10 cellular contexts compared by ENCODE assay signal in genomic region chr4:42673084-42673429, GRCh38. TPM values are rescaled to one million over a fixed set of nuclear protein-coding genes. Genes with fewer than 3 reads are reported as not detected.
DNase-seq lines count a peak whose midpoint lies in the region; ATAC-seq, FAIRE-seq and TF ChIP-seq lines count a peak whose summit lies in the region.
"Had no signal": no experiment of that assay in that cellular context is flagged by ENCODE, and none has a peak within 500 bp of the region (broad histone marks: within the 10 kb centered on the region; RNA-seq: fewer than 3 reads in every experiment).

No MANE protein-coding gene starts in this region.

- POLR2A ChIA-PET in CD8-positive, alpha-beta T cell (lab: Charles Lee) = interaction anchor here (8.8 kb wide), 1 partner anchor 15 kb away, joined by 96 read pairs; the partner anchor contains the start of gene ATP8A1
- POLR2A ChIA-PET in Caco-2 (lab: Charles Lee) = no interaction called here

- no peaks in the 10 kb centered on the region for H3K27me3 ChIP-seq in CD8-positive, alpha-beta T cell (ENCODE audit: insufficient read depth, low read length)
- H3K27me3 ChIP-seq in astrocyte (ENCODE audit: insufficient read depth, low read length) = no peaks in the 10 kb centered on the region
- H3K27me3 ChIP-seq in lung (ENCODE audit: control insufficient read depth, insufficient read depth) = no peaks in the 10 kb centered on the region
- H3K27me3 ChIP-seq in Caco-2 (replicated peaks; ENCODE audit: control insufficient read depth, insufficient read depth, low read length) = no peaks in the 10 kb centered on the region

- DNase-seq in CD8-positive, alpha-beta T cell = peak in 4 of 7 experiments; percentile 26 to 54 (median 38)
- peak; percentile 18 for DNase-seq in HT1080 (ENCODE audit: low read depth)
- peak; percentile 16 for DNase-seq in astrocyte (ENCODE audit: low read depth)
- peak; percentile 79 for DNase-seq in lung (ENCODE audit: low spot score)
- DNase-seq in Caco-2 = no peak
- no peak for DNase-seq in superior temporal gyrus (ENCODE audit: extremely low spot score)
- DNase-seq: cortex of kidney had no signal

- H4K20me1 ChIP-seq in astrocyte (ENCODE audit: insufficient read depth, low read length) = no peaks in the 10 kb centered on the region

- no peak overlapping the region for H3K9ac ChIP-seq in astrocyte (ENCODE audit: low read length)

- H3K4me2 ChIP-seq in astrocyte (ENCODE audit: low read length) = no peak overlapping the region

- CTCF ChIA-PET in CD8-positive, alpha-beta T cell (lab: Charles Lee) = interaction anchor here (1.2 to 2.2 kb wide), 3 partner anchors 16 to 104 kb away, joined by 3 to 13 read pairs (median 7); partner anchors contain the start of gene ATP8A1
- CTCF ChIA-PET in Caco-2 (lab: Charles Lee) = interaction anchor here (0.5 kb wide), 1 partner anchor 164 kb away, joined by 3 read pairs; no protein-coding TSS in a partner anchor

- H3K9me3 ChIP-seq in CD8-positive, alpha-beta T cell (ENCODE audit: low read length) = no peaks in the 10 kb centered on the region
- H3K9me3 ChIP-seq in astrocyte (ENCODE audit: insufficient read depth, low read depth, low read length) (no peaks in the 10 kb centered on the region), lung (ENCODE audit: control insufficient read depth in 2 of 2, insufficient read depth in 1 of 2, low read length in 1 of 2) (no peaks in the 10 kb centered on the region), Caco-2 (no peaks in the 10 kb centered on the region)

- intact Hi-C loops in CD8-positive, alpha-beta T cell (cut with DNase I, micrococcal nuclease) = loop anchor here in 1 of 2 experiments (5.0 kb wide), 1 partner anchor 46 kb away; no protein-coding TSS in a partner anchor
- intact Hi-C loops in Caco-2 (cut with micrococcal nuclease; ENCODE audit: unreplicated experiment) = loop anchor here (5.0 kb wide), 1 partner anchor 101 kb away; no protein-coding TSS in a partner anchor

- H3K27ac Mint-ChIP-seq in CD8-positive, alpha-beta T cell = peak overlapping the region; percentile 95
- H3K27ac Mint-ChIP-seq in astrocyte (ENCODE audit: unreplicated experiment) = no peak overlapping the region
- H3K27ac Mint-ChIP-seq in Caco-2 (ENCODE audit: unreplicated experiment) = no peak overlapping the region

- ATAC-seq in CD8-positive, alpha-beta T cell = peak; percentile 45
- ATAC-seq in lung (ENCODE audit: insufficient read depth, low FRiP score) (peak; percentile 92), HG02973 (IDR thresholded peaks at IDR 0.05; ENCODE audit: unreplicated experiment) (no peak), HG02798 (IDR thresholded peaks at IDR 0.05; ENCODE audit: poor library complexity, unreplicated experiment) (no peak)
- ATAC-seq: K562 had no signal

- no peaks in the 10 kb centered on the region for H3K36me3 ChIP-seq in CD8-positive, alpha-beta T cell (ENCODE audit: insufficient read depth, low read length)
- H3K36me3 ChIP-seq in astrocyte (ENCODE audit: insufficient read depth, low read length) (no peaks in the 10 kb centered on the region), lung (ENCODE audit: control insufficient read depth in 2 of 2, insufficient read depth in 2 of 2, low read length in 2 of 2) (no peaks in the 10 kb centered on the region), Caco-2 (ENCODE audit: control insufficient read depth, insufficient read depth, low read length) (no peaks in the 10 kb centered on the region)

- no peaks in the 10 kb centered on the region for H3K79me2 ChIP-seq in astrocyte (ENCODE audit: insufficient read depth, low read length)

- no peaks in the 10 kb centered on the region for H3K9me3 Mint-ChIP-seq in CD8-positive, alpha-beta T cell
- no peaks in the 10 kb centered on the region for H3K9me3 Mint-ChIP-seq in astrocyte (ENCODE audit: unreplicated experiment)
- H3K9me3 Mint-ChIP-seq in Caco-2 (ENCODE audit: unreplicated experiment) = no peaks in the 10 kb centered on the region

- no peaks in the 10 kb centered on the region for H3K36me3 Mint-ChIP-seq in CD8-positive, alpha-beta T cell
- H3K36me3 Mint-ChIP-seq in astrocyte (ENCODE audit: low read depth, unreplicated experiment) = no peaks in the 10 kb centered on the region
- no peaks in the 10 kb centered on the region for H3K36me3 Mint-ChIP-seq in Caco-2 (ENCODE audit: insufficient read depth, unreplicated experiment)

- no peak for TF ChIP-seq CTCF in CD8-positive, alpha-beta T cell (IDR thresholded peaks at IDR 0.05)
- no peak for TF ChIP-seq CTCF in astrocyte (IDR thresholded peaks at IDR 0.05; ENCODE audit: insufficient read depth, low read depth, low read length)
- TF ChIP-seq CTCF in lung (IDR thresholded peaks at IDR 0.05; ENCODE audit: control extremely low read depth, extremely low read depth) = no peak
- TF ChIP-seq CTCF in Caco-2 (IDR thresholded peaks at IDR 0.05; ENCODE audit: insufficient read depth in 1 of 2, low read depth in 1 of 2, low read length in 1 of 2, severe bottlenecking in 1 of 2, unreplicated experiment in 1 of 2) = no peak

- peak overlapping the region; percentile 64 for H3K27ac ChIP-seq in CD8-positive, alpha-beta T cell (ENCODE audit: low read depth, low read length)
- H3K27ac ChIP-seq in astrocyte (ENCODE audit: low read depth, low read length) (no peak overlapping the region), lung (ENCODE audit: low read depth in 1 of 2, low read length in 1 of 2) (peak overlapping the region in 1 of 2 donors; percentile 75)

- FAIRE-seq in astrocyte (lab: Jason Lieb, UNC) = no peak
- FAIRE-seq: K562 had no signal

- no peak overlapping the region for H3K4me3 ChIP-seq in CD8-positive, alpha-beta T cell (ENCODE audit: low read depth, low read length)
- H3K4me3 ChIP-seq in astrocyte (ENCODE audit: insufficient read depth, low read depth, low read length) (no peak overlapping the region), lung (no peak overlapping the region), Caco-2 (ENCODE audit: low read depth, low read length) (no peak overlapping the region)
- H3K4me3 ChIP-seq: K562 had no signal

- WGBS in lung, 2 donors = 45% methylated on average over 2 of the region's 2 CpGs

- H3K4me1 ChIP-seq in CD8-positive, alpha-beta T cell (ENCODE audit: insufficient read depth, low read length) = peaks cover 48% of the 10 kb centered on the region
- H3K4me1 ChIP-seq in astrocyte (ENCODE audit: insufficient read depth, low read length) (no peaks in the 10 kb centered on the region), lung (ENCODE audit: control insufficient read depth in 2 of 2, insufficient read depth in 2 of 2, low read length in 2 of 2) (peaks cover 0 to 2% of the 10 kb centered on the region in 2 donors), Caco-2 (no peaks in the 10 kb centered on the region)

- H3K4me1 Mint-ChIP-seq in CD8-positive, alpha-beta T cell (ENCODE audit: low read depth) = peaks cover 56% of the 10 kb centered on the region
- peaks cover 11% of the 10 kb centered on the region for H3K4me1 Mint-ChIP-seq in astrocyte (ENCODE audit: low read depth, unreplicated experiment)
- no peaks in the 10 kb centered on the region for H3K4me1 Mint-ChIP-seq in Caco-2 (ENCODE audit: low read depth, unreplicated experiment)

- no peak overlapping the region for H2AFZ ChIP-seq in astrocyte (ENCODE audit: low read depth, low read length)

- no TSS peak for BruUV-seq in Caco-2 (replicated peaks; lab: Mats Ljungman, UMichigan)

- H3K27me3 Mint-ChIP-seq in CD8-positive, alpha-beta T cell (ENCODE audit: low read depth) = no peaks in the 10 kb centered on the region
- no peaks in the 10 kb centered on the region for H3K27me3 Mint-ChIP-seq in astrocyte (ENCODE audit: low read depth, unreplicated experiment)
- H3K27me3 Mint-ChIP-seq in Caco-2 (ENCODE audit: insufficient read depth, unreplicated experiment) = peaks cover 18% of the 10 kb centered on the region

- peak overlapping the region; percentile 60 for H3K4me3 Mint-ChIP-seq in CD8-positive, alpha-beta T cell
- no peak overlapping the region for H3K4me3 Mint-ChIP-seq in astrocyte (ENCODE audit: unreplicated experiment)
- no peak overlapping the region for H3K4me3 Mint-ChIP-seq in Caco-2 (ENCODE audit: unreplicated experiment)

RNA-seq across cellular contexts. Expression of gene ATP8A1, which starts 16.2 kb away (rescaled TPM):
- total RNA-seq in CD8-positive, alpha-beta T cell = 100 to 1,000 TPM; 130 to 134 TPM
- total RNA-seq in HT1080 (2014; rRNA removed; shearing (Covaris generic)) = 0.06 and 0.17 TPM in 2 replicates
- 0.19 and 0.42 TPM in 2 replicates for polyA plus RNA-seq in HT1080 (2015; cell fraction: cytosol; rRNA removed)
- polyA plus RNA-seq in HT1080 (2015; cell fraction: nucleus; rRNA removed) = 2.3 and 4.3 TPM in 2 replicates
- 2.9 TPM in 2 replicates for total RNA-seq in astrocyte
- total RNA-seq in lung = 100 to 1,000 TPM in 1 of 2 donors, 10 to 100 TPM in 1; 60.3 to 297 TPM
- 10 to 100 TPM; 13.8 to 37.6 TPM for polyA plus RNA-seq in lung
- total RNA-seq in Caco-2 (2022) = 9.3 and 11.6 TPM in 2 replicates

Comparison
In these comparisons a context has a peak if more than half of its experiments do, and no peak if none do; other contexts are left out.
1. ATAC-seq: peak in CD8-positive, alpha-beta T cell (single experiment) and lung (single experiment); none in HG02973 (single experiment) and HG02798 (single experiment).
2. DNase-seq: peak in CD8-positive, alpha-beta T cell (4 of 7), HT1080 (single experiment), astrocyte (single experiment) and lung (single experiment); none in Caco-2 (0 of 2) and superior temporal gyrus (single experiment).